In genomic region chr7:5425507-5426225, GRCh38 we compare ENCODE assay signal across 8 cellular contexts. TPM values are rescaled to one million over a fixed set of nuclear protein-coding genes. Genes with fewer than 3 reads are reported as not detected.
DNase-seq lines count a peak whose midpoint lies in the region; ATAC-seq, FAIRE-seq and TF ChIP-seq lines count a peak whose summit lies in the region.

No MANE protein-coding gene starts in this region.

- peak overlapping the region; percentile 100 for H3K4me2 ChIP-seq in Karpas-422 (ENCODE audit: low read depth, low read length, poor library complexity, severe bottlenecking)

- no peaks in the 10 kb centered on the region; the same call in 1 of the 2 replicates for H4K20me1 ChIP-seq in Karpas-422 (ENCODE audit: insufficient read depth, low read depth, low read length)

- H3K36me3 ChIP-seq in Karpas-422 (ENCODE audit: insufficient read depth, low read length) (no peaks in the 10 kb centered on the region), Peyer's patch (no peaks in the 10 kb centered on the region)

- no peak for ATAC-seq in stimulated activated effector memory CD8-positive, alpha-beta T cell treated with anti-CD3 and anti-CD28 coated beads, Interleukin-12 subunit alpha, Interleukin-12 subunit beta, amount 100 ng/mL, for 72 hours
- no peak for ATAC-seq in HG03571 (IDR thresholded peaks at IDR 0.05; ENCODE audit: unreplicated experiment)

- H3K4me1 Mint-ChIP-seq in chondrocyte (ENCODE audit: low read depth), result peaks cover 15% of the 10 kb centered on the region
- peaks cover 46% of the 10 kb centered on the region for H3K4me1 Mint-ChIP-seq in stimulated activated effector memory CD8-positive, alpha-beta T cell treated with anti-CD3 and anti-CD28 coated beads, Interleukin-12 subunit alpha, Interleukin-12 subunit beta, amount 100 ng/mL, for 72 hours

- H3K4me3 ChIP-seq in Karpas-422 (ENCODE audit: low read length), result 0 out of 2 replicates have a peak overlapping the region, but pooled peaks have one; percentile 86
- peak overlapping the region; percentile 64 to 88 (median 70) for H3K4me3 ChIP-seq in Peyer's patch

- peak; percentile 40 to 54 for TF ChIP-seq POLR2A in Peyer's patch (IDR thresholded peaks at IDR 0.05)

- H3K4me1 ChIP-seq in Karpas-422 (ENCODE audit: low read length) (peaks cover 23% of the 10 kb centered on the region), Peyer's patch (peaks cover 0 to 59% (median 22%) of the 10 kb centered on the region in 4 donors)

- H3K36me3 Mint-ChIP-seq in chondrocyte (ENCODE audit: low read depth), result no peaks in the 10 kb centered on the region
- peaks cover 12% of the 10 kb centered on the region for H3K36me3 Mint-ChIP-seq in stimulated activated effector memory CD8-positive, alpha-beta T cell treated with anti-CD3 and anti-CD28 coated beads, Interleukin-12 subunit alpha, Interleukin-12 subunit beta, amount 100 ng/mL, for 72 hours

- H3K79me2 ChIP-seq in Karpas-422 (ENCODE audit: low read length), result no peaks in the 10 kb centered on the region

- DNase-seq in DMS 273 treated with DMSO at 0.1 percent for 48 hours (lab: John Stamatoyannopoulos, UW) (peak; percentile 91), Karpas-422 (no peak), Peyer's patch (peak in 2 of 3 donors; percentile 65 to 75), chondrocyte (ENCODE audit: low spot score) (no peak), kidney tubule cell (ENCODE audit: low spot score) (peak; percentile 90), GM19239 (ENCODE audit: insufficient read length, low spot score) (no peak)
- peak in 1 of 2 donors; percentile 53 for DNase-seq in stimulated activated effector memory CD8-positive, alpha-beta T cell treated with anti-CD3 and anti-CD28 coated beads, Interleukin-12 subunit alpha, Interleukin-12 subunit beta, amount 100 ng/mL, for 72 hours (ENCODE audit: low spot score in 2 of 2)

- H3K27ac Mint-ChIP-seq in chondrocyte (ENCODE audit: unreplicated experiment), result peak overlapping the region; percentile 100
- peak overlapping the region; percentile 12 for H3K27ac Mint-ChIP-seq in stimulated activated effector memory CD8-positive, alpha-beta T cell treated with anti-CD3 and anti-CD28 coated beads, Interleukin-12 subunit alpha, Interleukin-12 subunit beta, amount 100 ng/mL, for 72 hours

- H3K27me3 Mint-ChIP-seq in chondrocyte (ENCODE audit: low read depth), result no peaks in the 10 kb centered on the region

- H3K27me3 ChIP-seq in Karpas-422 (ENCODE audit: low read length) (no peaks in the 10 kb centered on the region), Peyer's patch (no peaks in the 10 kb centered on the region)

- no peak for FAIRE-seq in GM19239 (lab: Jason Lieb, UNC)

- H3K9me3 ChIP-seq in Karpas-422 (ENCODE audit: low read length) (no peaks in the 10 kb centered on the region), Peyer's patch (no peaks in the 10 kb centered on the region)

- H2AFZ ChIP-seq in Karpas-422 (ENCODE audit: low read length), result no peak overlapping the region

- no peak overlapping the region for H3K9ac ChIP-seq in Karpas-422 (ENCODE audit: low read length)

- peak overlapping the region; percentile 97 for H3K4me3 Mint-ChIP-seq in chondrocyte (ENCODE audit: unreplicated experiment)
- peak overlapping the region; percentile 73 for H3K4me3 Mint-ChIP-seq in stimulated activated effector memory CD8-positive, alpha-beta T cell treated with anti-CD3 and anti-CD28 coated beads, Interleukin-12 subunit alpha, Interleukin-12 subunit beta, amount 100 ng/mL, for 72 hours

- TF ChIP-seq CTCF in Peyer's patch (IDR thresholded peaks at IDR 0.05), result no peak
- no peak for TF ChIP-seq CTCF in chondrocyte (IDR thresholded peaks at IDR 0.05)

- H3K9me2 ChIP-seq in Karpas-422 (replicated peaks; ENCODE audit: insufficient read depth, low read length), result no peaks in the 10 kb centered on the region

- no peaks in the 10 kb centered on the region for H3K9me3 Mint-ChIP-seq in chondrocyte (ENCODE audit: low read depth)
- no peaks in the 10 kb centered on the region for H3K9me3 Mint-ChIP-seq in stimulated activated effector memory CD8-positive, alpha-beta T cell treated with anti-CD3 and anti-CD28 coated beads, Interleukin-12 subunit alpha, Interleukin-12 subunit beta, amount 100 ng/mL, for 72 hours

- no peak overlapping the region for H3K27ac ChIP-seq in Karpas-422 (ENCODE audit: low read length)
- H3K27ac ChIP-seq in Peyer's patch, result peak overlapping the region; percentile 80 to 98 (median 96)

RNA-seq across cellular contexts. Expression of gene TNRC18, which starts 2.0 kb away (rescaled TPM):
- 10.2 and 21.4 TPM in 2 replicates for total RNA-seq in Karpas-422 (2014; rRNA removed; shearing (Covaris generic); ENCODE audit: low replicate concordance)
- total RNA-seq in Peyer's patch, result 100 to 1,000 TPM; 112 to 325 (median 211) TPM
- 95.4 to 137 TPM (median 101 TPM) in 3 replicates for total RNA-seq in chondrocyte

Comparison
In these comparisons a context has a peak if more than half of its experiments do, and no peak if none do; other contexts are left out.
1. DNase-seq: peak in DMS 273 treated with DMSO at 0.1 percent for 48 hours (single experiment), Peyer's patch (2 of 3) and kidney tubule cell (single experiment); none in Karpas-422 (single experiment), chondrocyte (single experiment) and GM19239 (single experiment).